8 cellular contexts compared by ENCODE assay signal in the genomic region with DNA sequence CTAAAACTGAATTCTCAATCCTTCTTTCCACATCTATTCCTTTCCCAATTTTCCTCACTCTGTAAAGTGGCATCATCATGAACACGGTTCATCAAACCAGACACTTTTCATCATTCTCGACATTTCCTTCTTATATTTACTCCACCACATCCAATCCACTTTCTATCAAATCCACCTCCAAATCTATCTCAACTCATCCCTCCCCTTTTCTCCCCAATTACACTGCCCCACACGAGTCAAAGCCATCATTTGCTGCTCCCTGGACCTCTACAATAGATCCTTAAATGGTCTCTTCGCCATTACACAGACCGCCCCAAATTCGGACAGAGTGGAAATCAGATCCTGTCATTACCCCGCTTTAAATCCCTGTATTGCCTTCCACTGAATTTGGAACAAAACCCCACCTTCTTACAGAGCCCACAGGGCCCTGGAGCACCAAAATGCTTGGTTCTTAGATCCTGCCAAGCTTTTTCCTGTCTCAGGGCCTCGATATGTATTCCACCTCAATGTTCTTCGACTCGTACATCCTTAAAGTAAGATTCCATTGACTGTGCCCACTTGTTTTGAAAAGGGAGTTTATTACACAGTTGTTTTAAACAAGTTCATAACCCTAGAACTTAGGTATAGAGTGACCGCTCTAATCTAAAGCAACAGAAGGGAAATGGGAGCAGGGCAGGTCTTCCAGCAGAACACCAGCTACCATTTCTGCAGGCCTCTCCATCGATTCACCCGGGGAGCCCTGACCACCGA. TPM values are rescaled to one million over a fixed set of nuclear protein-coding genes. Genes with fewer than 3 reads are reported as not detected.
DNase-seq lines count a peak whose midpoint lies in the region; ATAC-seq and TF ChIP-seq lines count a peak whose summit lies in the region.

No MANE protein-coding gene starts in this region.

- ATAC-seq in GM21381 (IDR thresholded peaks at IDR 0.05; ENCODE audit: unreplicated experiment): no peak
- ATAC-seq in HG03442 (IDR thresholded peaks at IDR 0.05; ENCODE audit: unreplicated experiment): no peak

- DNase-seq in NCI-H345 treated with DMSO at 0.1 percent for 48 hours (lab: John Stamatoyannopoulos, UW; ENCODE audit: unreplicated experiment): peak; percentile 16
- DNase-seq in NCI-H345 (lab: John Stamatoyannopoulos, UW): no peak
- DNase-seq in RPMI8226: peak; percentile 11
- no peak for DNase-seq in epithelial cell of proximal tubule (ENCODE audit: low read depth)
- DNase-seq in osteocyte (ENCODE audit: extremely low spot score, unreplicated experiment): no peak
- DNase-seq in stimulated activated CD4-positive, alpha-beta T cell treated with anti-CD3 and anti-CD28 coated beads, Interleukin-2, amount 100 ng/mL, for 24 hours: no peak

- peak overlapping the region; percentile 98 for H3K27ac Mint-ChIP-seq in osteocyte (ENCODE audit: unreplicated experiment)

- TF ChIP-seq CTCF in epithelial cell of proximal tubule (conservative IDR thresholded peaks at IDR 0.05; ENCODE audit: low read depth, low read length): no peak
- TF ChIP-seq CTCF in osteocyte (IDR thresholded peaks at IDR 0.05): no peak

- H3K36me3 Mint-ChIP-seq in osteocyte (ENCODE audit: unreplicated experiment): peaks cover 20% of the 10 kb centered on the region

- peaks cover 32% of the 10 kb centered on the region for H3K4me1 Mint-ChIP-seq in osteocyte (ENCODE audit: unreplicated experiment)

- H3K4me3 Mint-ChIP-seq in osteocyte (ENCODE audit: unreplicated experiment): peak overlapping the region; percentile 96

- peaks cover 16% of the 10 kb centered on the region for H3K9me3 Mint-ChIP-seq in osteocyte (ENCODE audit: unreplicated experiment)

- peak overlapping the region; percentile 65 for H3K4me3 ChIP-seq in epithelial cell of proximal tubule (ENCODE audit: low read depth, low read length)

- no peaks in the 10 kb centered on the region for H3K27me3 Mint-ChIP-seq in osteocyte (ENCODE audit: unreplicated experiment)

RNA-seq across cellular contexts. Expression of a gene that starts 0.8 kb away (rescaled TPM):
- total RNA-seq in epithelial cell of proximal tubule: 92.3 and 93.8 TPM in 2 replicates
- total RNA-seq in osteocyte: 57.0 and 57.7 TPM in 2 replicates

Comparison
In these comparisons a context has a peak if more than half of its experiments do, and no peak if none do; other contexts are left out.
1. DNase-seq: peak in NCI-H345 treated with DMSO at 0.1 percent for 48 hours (single experiment) and RPMI8226 (single experiment); none in NCI-H345 (single experiment), epithelial cell of proximal tubule (single experiment), osteocyte (single experiment) and stimulated activated CD4-positive, alpha-beta T cell treated with anti-CD3 and anti-CD28 coated beads, Interleukin-2, amount 100 ng/mL, for 24 hours (0 of 2).